14 cellular contexts compared by ENCODE assay signal in the genomic region with DNA sequence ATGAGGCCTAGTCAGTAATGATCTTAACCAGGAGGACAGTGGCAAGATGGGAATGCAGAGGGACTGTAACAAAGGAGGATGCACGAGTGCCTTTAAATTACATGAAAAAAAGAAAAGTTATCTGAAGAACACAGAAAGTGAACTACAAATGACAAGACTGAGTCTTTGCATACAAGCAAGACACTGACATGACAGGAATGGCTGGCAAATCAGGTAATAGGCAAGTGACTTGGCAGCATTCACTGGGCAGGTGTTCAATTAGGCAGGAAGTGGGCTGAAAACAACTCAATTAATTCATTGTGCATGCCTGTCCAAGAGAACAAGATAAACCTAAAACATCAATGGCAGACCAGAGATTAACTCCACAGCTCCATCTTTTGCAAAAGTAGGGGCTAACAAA. TPM values are rescaled to one million over a fixed set of nuclear protein-coding genes. Genes with fewer than 3 reads are reported as not detected.
DNase-seq lines count a peak whose midpoint lies in the region; ATAC-seq and TF ChIP-seq lines count a peak whose summit lies in the region.
"Had no signal": no experiment of that assay in that cellular context is flagged by ENCODE, and none has a peak within 500 bp of the region (broad histone marks: within the 10 kb centered on the region; RNA-seq: fewer than 3 reads in every experiment).

No MANE protein-coding gene starts in this region.

- H4K20me1 ChIP-seq in DND-41 (ENCODE audit: insufficient read depth, low read length): peaks cover 4% of the 10 kb centered on the region; the same call in 1 of the 2 replicates
- no peaks in the 10 kb centered on the region for H4K20me1 ChIP-seq in OCI-LY7 (ENCODE audit: insufficient read depth, low read length)

- ATAC-seq in DND-41 (ENCODE audit: insufficient read depth, low read depth) (0 out of 3 replicates have a peak, but pooled peaks have one; percentile 17), natural killer cell (no peak), GM21786 (IDR thresholded peaks at IDR 0.05; ENCODE audit: unreplicated experiment) (no peak)
- ATAC-seq: CD8-positive, alpha-beta T cell had no signal

- TF ChIP-seq CTCF in 22Rv1 (IDR thresholded peaks at IDR 0.05): no peak
- no peak for TF ChIP-seq CTCF in DND-41 (IDR thresholded peaks at IDR 0.05; ENCODE audit: borderline replicate concordance, extremely low read depth, low read length, poor library complexity, severe bottlenecking)
- no peak for TF ChIP-seq CTCF in OCI-LY7 (conservative IDR thresholded peaks at IDR 0.05; ENCODE audit: low read length)
- no peak for TF ChIP-seq CTCF in GM20000 (IDR thresholded peaks at IDR 0.05; ENCODE audit: extremely low read depth, missing control alignments)
- no peak for TF ChIP-seq CTCF in natural killer cell (IDR thresholded peaks at IDR 0.05)

- no TSS peak for BruUV-seq in OCI-LY7 (replicated peaks; lab: Mats Ljungman, UMichigan)

- H3K36me3 ChIP-seq in DND-41 (ENCODE audit: insufficient read depth, low read length) (no peaks in the 10 kb centered on the region), OCI-LY7 (ENCODE audit: insufficient read depth, low read length) (no peaks in the 10 kb centered on the region)
- H3K36me3 ChIP-seq: ovary had no signal

- H3K79me2 ChIP-seq in DND-41 (ENCODE audit: insufficient read depth, low read length) (no peaks in the 10 kb centered on the region), OCI-LY7 (ENCODE audit: insufficient read depth, low read depth, low read length) (peaks cover 12% of the 10 kb centered on the region; the same call in 1 of the 2 replicates)

- POLR2A ChIA-PET in OCI-LY7 (lab: Charles Lee): interaction anchor here (0.6 to 1.4 kb wide), 5 partner anchors 17 to 128 kb away, joined by 3 to 7 read pairs (median 5); no protein-coding TSS in a partner anchor

- H3K27ac Mint-ChIP-seq in natural killer cell: no peak overlapping the region
- H3K27ac Mint-ChIP-seq: activated B cell treated with CpG ODN at 0.5 μM for 24 hours; CD8-positive, alpha-beta T cell had no signal

- H3K36me3 Mint-ChIP-seq in natural killer cell: no peaks in the 10 kb centered on the region
- H3K36me3 Mint-ChIP-seq: CD8-positive, alpha-beta T cell had no signal

- H2AFZ ChIP-seq in DND-41 (ENCODE audit: low read depth, low read length): no peak overlapping the region
- no peak overlapping the region for H2AFZ ChIP-seq in OCI-LY7 (ENCODE audit: low read length)

- no peaks in the 10 kb centered on the region for H3K9me2 ChIP-seq in OCI-LY7 (ENCODE audit: insufficient read depth, low read length)

- no peaks in the 10 kb centered on the region for H3K27me3 ChIP-seq in DND-41 (ENCODE audit: insufficient read depth, low read length, poor library complexity)
- H3K27me3 ChIP-seq: ovary had no signal

- no peak overlapping the region for H3K9ac ChIP-seq in DND-41 (ENCODE audit: low read depth, low read length)

- no peak overlapping the region for H3K4me3 ChIP-seq in DND-41 (ENCODE audit: low read depth in 1 of 2, low read length in 2 of 2)
- no peak overlapping the region for H3K4me3 ChIP-seq in OCI-LY7 (ENCODE audit: low read depth, low read length, poor library complexity, severe bottlenecking)
- H3K4me3 ChIP-seq: ovary had no signal

- peaks cover 22 to 26% of the 10 kb centered on the region in 2 donors for H3K4me1 Mint-ChIP-seq in natural killer cell

- H3K9me3 ChIP-seq in DND-41 (ENCODE audit: insufficient read depth, low read length, severe bottlenecking) (no peaks in the 10 kb centered on the region), OCI-LY7 (ENCODE audit: low read length) (no peaks in the 10 kb centered on the region)
- H3K9me3 ChIP-seq: ovary had no signal

- peak; percentile 21 for DNase-seq in DND-41
- peak; percentile 77 to 93 for DNase-seq in NCI-H2081 (lab: John Stamatoyannopoulos, UW)
- peak; percentile 73 for DNase-seq in OCI-LY7 (ENCODE audit: low spot score)
- DNase-seq in GM20000 (ENCODE audit: low spot score): no peak
- DNase-seq in natural killer cell: no peak
- DNase-seq in RKO (ENCODE audit: low spot score): no peak
- DNase-seq: activated B cell treated with CpG ODN at 0.5 μM for 24 hours; CD8-positive, alpha-beta T cell; GDM1; ovary; SIG-M5 had no signal

- CTCF ChIA-PET in OCI-LY7 (lab: Charles Lee; ENCODE audit: unreplicated experiment): no interaction called here

- H3K4me2 ChIP-seq in DND-41 (ENCODE audit: insufficient read depth, low read length) (no peak overlapping the region), OCI-LY7 (ENCODE audit: low read length) (peak overlapping the region; percentile 64)

- no peaks in the 10 kb centered on the region for H3K27me3 Mint-ChIP-seq in natural killer cell (ENCODE audit: low read depth in 2 of 2)
- H3K27me3 Mint-ChIP-seq: activated B cell treated with CpG ODN at 0.5 μM for 24 hours, IgD-negative memory B cell had no signal

- peaks cover 49% of the 10 kb centered on the region for H3K4me1 ChIP-seq in DND-41 (ENCODE audit: insufficient read depth, low read length)
- peaks cover 78% of the 10 kb centered on the region for H3K4me1 ChIP-seq in OCI-LY7 (ENCODE audit: insufficient read depth, low read length, poor library complexity, severe bottlenecking)

- no peak overlapping the region for H3K4me3 Mint-ChIP-seq in natural killer cell
- H3K4me3 Mint-ChIP-seq: activated B cell treated with CpG ODN at 0.5 μM for 24 hours; CD8-positive, alpha-beta T cell; IgD-negative memory B cell had no signal

- intact Hi-C loops in OCI-LY7 (cut with micrococcal nuclease; ENCODE audit: unreplicated experiment) (no loop called here), natural killer cell (cut with micrococcal nuclease) (no loop called here)

- no peaks in the 10 kb centered on the region for H3K9me3 Mint-ChIP-seq in natural killer cell
- H3K9me3 Mint-ChIP-seq: activated B cell treated with CpG ODN at 0.5 μM for 24 hours; CD8-positive, alpha-beta T cell; IgD-negative memory B cell had no signal

- peak overlapping the region; percentile 28 for H3K27ac ChIP-seq in 22Rv1
- no peak overlapping the region for H3K27ac ChIP-seq in DND-41 (ENCODE audit: low read length)
- H3K27ac ChIP-seq in OCI-LY7 (ENCODE audit: low read depth, low read length, poor library complexity, severe bottlenecking): peak overlapping the region; percentile 65
- H3K27ac ChIP-seq: ovary had no signal

RNA-seq across cellular contexts. Expression of gene SMCO4, which starts 24.0 kb away (rescaled TPM):
- total RNA-seq in OCI-LY7 (2014; rRNA removed; shearing (Covaris generic)): 36.1 and 44.7 TPM in 2 replicates
- total RNA-seq in OCI-LY7 (2022): 44.1 and 52.4 TPM in 2 replicates
- total RNA-seq in natural killer cell: 1 to 10 TPM; 2.7 to 4.6 (median 3.6) TPM

Comparison
In these comparisons a context has a peak if more than half of its experiments do, and no peak if none do; other contexts are left out.
1. DNase-seq: peak in DND-41 (single experiment), NCI-H2081 (2 of 2) and OCI-LY7 (single experiment); none in GM20000 (single experiment), natural killer cell (single experiment) and RKO (single experiment).
2. RNA of gene SMCO4, which starts 24.0 kb away (total RNA-seq): 36.1 to 52.4 TPM in OCI-LY7; 2.7 to 4.6 TPM in natural killer cell; every median in the first group is over 4 times any median in the second.